21 cellular contexts compared by ENCODE assay signal in genomic region chr5:177036921-177037320, GRCh38. TPM values are rescaled to one million over a fixed set of nuclear protein-coding genes. Genes with fewer than 3 reads are reported as not detected.
"Had no signal": no experiment of that assay in that cellular context is flagged by ENCODE, and none has a peak within 500 bp of the region (broad histone marks: within the 10 kb centered on the region; RNA-seq: fewer than 3 reads in every experiment).

No MANE protein-coding gene starts in this region.

- H3K4me1 ChIP-seq: foreskin keratinocyte had no signal

- H3K27ac ChIP-seq: coronary artery, dorsolateral prefrontal cortex, esophagus muscularis mucosa, foreskin keratinocyte, gastroesophageal sphincter, heart left ventricle, hepatocyte, left lung had no signal

- H2AFZ ChIP-seq: hepatocyte had no signal

- ATAC-seq: foreskin keratinocyte; gastroesophageal sphincter; heart left ventricle; left lung; left ventricle myocardium superior; naive thymus-derived CD4-positive, alpha-beta T cell had no signal

- DNase-seq: dorsolateral prefrontal cortex; effector CD4-positive, alpha-beta T cell; effector memory CD4-positive, alpha-beta T cell; foreskin keratinocyte; heart left ventricle; hypothalamus; immature natural killer cell; islet precursor cell; kidney; kidney glomerular epithelial cell; left lung; left ventricle myocardium superior; mammary epithelial cell; mesendoderm; midbrain; naive thymus-derived CD4-positive, alpha-beta T cell had no signal

- H3K27me3 ChIP-seq: dorsolateral prefrontal cortex, esophagus muscularis mucosa, foreskin keratinocyte, gastroesophageal sphincter, heart left ventricle, hepatocyte, left lung had no signal

- H3K9me3 ChIP-seq: esophagus muscularis mucosa, gastroesophageal sphincter, heart left ventricle, left lung had no signal

- H3K4me3 ChIP-seq: coronary artery, dorsolateral prefrontal cortex, esophagus muscularis mucosa, gastroesophageal sphincter, heart left ventricle, hepatocyte, left lung, lung had no signal

- H3K4me2 ChIP-seq: hepatocyte had no signal

RNA-seq across cellular contexts. Expression of gene FGFR4, which starts 49.8 kb away (rescaled TPM):
- polyA plus RNA-seq: immature natural killer cell had no signal
